Comparison of ENCODE assay signal across 12 cellular contexts in the genomic region with DNA sequence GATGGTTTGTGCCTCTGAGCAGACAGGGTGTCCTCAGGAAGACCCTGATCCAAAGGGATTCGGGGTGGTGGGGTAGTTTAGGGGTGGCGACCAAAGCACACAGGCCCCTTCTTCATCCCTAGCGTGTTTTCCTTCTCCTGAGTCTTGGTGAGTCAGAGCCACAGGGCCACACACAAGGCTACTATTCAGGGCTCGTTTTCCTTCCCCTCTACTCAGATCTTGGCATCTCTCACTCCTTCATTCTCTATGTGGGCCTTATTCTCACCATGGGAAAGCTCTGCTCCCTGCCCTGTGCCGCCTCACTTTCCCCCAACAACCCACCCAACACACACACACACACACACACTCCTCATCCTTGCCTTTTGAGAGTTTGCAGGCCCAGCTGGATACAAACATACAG.
DNase-seq lines count a peak whose midpoint lies in the region.
"Had no signal": no experiment of that assay in that cellular context is flagged by ENCODE, and none has a peak within 500 bp of the region (broad histone marks: within the 10 kb centered on the region; RNA-seq: fewer than 3 reads in every experiment).

No MANE protein-coding gene starts in this region.

- DNase-seq in ELR (ENCODE audit: low read depth), result peak; percentile 53
- DNase-seq in astrocyte of the hippocampus (ENCODE audit: low read depth, low spot score), result peak; percentile 75
- DNase-seq in glomerular visceral epithelial cell (ENCODE audit: extremely low spot score), result peak; percentile 28
- no peak for DNase-seq in epidermal melanocyte (ENCODE audit: insufficient read length, low spot score)
- no peak for DNase-seq in stimulated activated CD4-positive, alpha-beta T cell treated with anti-CD3 and anti-CD28 coated beads, Interleukin-12 subunit alpha, Interleukin-12 subunit beta, amount 100 ng/mL, for 4 hours
- no peak for DNase-seq in T-helper 9 cell
- DNase-seq in ecto neural progenitor cell (ENCODE audit: low spot score), result no peak
- DNase-seq: activated CD4-positive, CD25-positive, alpha-beta regulatory T cell; amniotic stem cell; pancreas had no signal

- H3K4me3 ChIP-seq in skin epidermis, result no peak overlapping the region
- H3K4me3 ChIP-seq: HAP-1 had no signal

- peak overlapping the region; percentile 8 to 86 (median 81) for H3K27ac ChIP-seq in skin epidermis

Comparison
In these comparisons a context has a peak if more than half of its experiments do, and no peak if none do; other contexts are left out.
1. DNase-seq: peak in ELR (single experiment), astrocyte of the hippocampus (single experiment) and glomerular visceral epithelial cell (single experiment); none in epidermal melanocyte (single experiment), stimulated activated CD4-positive, alpha-beta T cell treated with anti-CD3 and anti-CD28 coated beads, Interleukin-12 subunit alpha, Interleukin-12 subunit beta, amount 100 ng/mL, for 4 hours (single experiment), T-helper 9 cell (single experiment) and ecto neural progenitor cell (single experiment).